In genomic region chr6:132888701-132889100, GRCh38 we compare ENCODE assay signal across 12 cellular contexts.
"Had no signal": no experiment of that assay in that cellular context is flagged by ENCODE, and none has a peak within 500 bp of the region (broad histone marks: within the 10 kb centered on the region; RNA-seq: fewer than 3 reads in every experiment).

No MANE protein-coding gene starts in this region.

- H3K4me1 Mint-ChIP-seq: neural crest cell had no signal

- H3K36me3 ChIP-seq: colonic mucosa, pancreas, stomach, thoracic aorta had no signal

- H3K4me3 Mint-ChIP-seq: activated T-cell treated with anti-CD3 and anti-CD28 coated beads, Interleukin-2, amount 50 U/mL, for 4 hours; neural crest cell had no signal

- H3K27ac Mint-ChIP-seq: activated naive CD4-positive, alpha-beta T cell treated with anti-CD3 and anti-CD28 coated beads, Interleukin-2, amount 50 U/mL, for 72 hours had no signal

- DNase-seq: activated effector memory CD4-positive, alpha-beta T cell treated with anti-CD3 and anti-CD28 coated beads, Interleukin-2, amount 50 U/mL, for 16 hours; activated T-cell treated with anti-CD3 and anti-CD28 coated beads, Interleukin-2, amount 50 U/mL, for 4 hours; colonic mucosa; effector CD4-positive, alpha-beta T cell; left ventricle myocardium superior; pancreas; stimulated activated CD4-positive, alpha-beta T cell treated with anti-CD3 and anti-CD28 coated beads, Interleukin-4, amount 100 ng/mL, for 4 hours; stomach had no signal

- H3K9me3 ChIP-seq: colonic mucosa, pancreas, stomach, thoracic aorta had no signal

- H3K27ac ChIP-seq: colonic mucosa, pancreas, skin epidermis, stomach, thoracic aorta had no signal

- H3K4me3 ChIP-seq: colonic mucosa, pancreas, skin epidermis, stomach, thoracic aorta had no signal

- H3K36me3 Mint-ChIP-seq: activated naive CD4-positive, alpha-beta T cell treated with anti-CD3 and anti-CD28 coated beads, Interleukin-2, amount 50 U/mL, for 72 hours had no signal

- H3K4me1 ChIP-seq: colonic mucosa, pancreas, stomach had no signal

- H3K9me3 Mint-ChIP-seq: activated T-cell treated with anti-CD3 and anti-CD28 coated beads, Interleukin-2, amount 50 U/mL, for 4 hours had no signal

- H3K27me3 ChIP-seq: colonic mucosa, pancreas, stomach had no signal
